Comparison of ENCODE assay signal across 10 cellular contexts in the genomic region with DNA sequence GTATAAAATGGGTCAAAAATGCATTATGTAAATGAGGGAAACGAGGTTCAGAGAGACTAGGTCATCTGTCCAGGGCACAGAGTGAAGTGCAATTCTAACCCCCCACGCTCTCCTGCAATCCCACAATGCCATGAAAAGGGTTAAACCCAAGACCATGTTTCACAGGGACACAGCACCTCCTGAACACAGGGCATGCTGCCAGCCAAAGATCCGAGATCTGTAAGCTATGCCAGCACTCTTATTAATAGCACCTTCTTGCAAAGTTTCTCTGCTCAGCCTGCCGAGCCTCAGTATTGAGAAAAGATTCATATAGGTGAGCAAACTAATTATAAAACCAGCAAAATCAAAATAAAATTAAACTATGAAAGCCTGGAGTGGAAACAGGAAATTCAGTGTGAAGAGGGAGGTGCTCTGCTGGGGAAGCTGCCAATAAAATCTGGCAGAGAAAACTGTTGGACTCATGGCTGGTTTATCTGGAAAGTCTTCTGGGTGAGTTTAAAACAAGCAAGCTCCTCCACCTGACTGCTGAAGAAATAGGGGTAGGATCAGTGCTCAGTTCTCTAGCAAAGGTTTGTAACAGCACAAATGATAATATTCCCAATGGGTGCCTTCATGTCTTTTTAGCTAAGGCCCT. TPM values are rescaled to one million over a fixed set of nuclear protein-coding genes. Genes with fewer than 3 reads are reported as not detected.
DNase-seq lines count a peak whose midpoint lies in the region; ATAC-seq and TF ChIP-seq lines count a peak whose summit lies in the region.
"Had no signal": no experiment of that assay in that cellular context is flagged by ENCODE, and none has a peak within 500 bp of the region (broad histone marks: within the 10 kb centered on the region; RNA-seq: fewer than 3 reads in every experiment).

No MANE protein-coding gene starts in this region.

- H3K79me2 ChIP-seq in SK-N-SH (ENCODE audit: insufficient read depth) (no peaks in the 10 kb centered on the region), osteoblast (ENCODE audit: insufficient read depth, low read length) (no peaks in the 10 kb centered on the region)

- H2AFZ ChIP-seq in SK-N-SH (ENCODE audit: low read depth) = peak overlapping the region; percentile 77; the same call in 1 of the 2 replicates
- H2AFZ ChIP-seq in osteoblast (ENCODE audit: low read length) = no peak overlapping the region

- H3K9me2 ChIP-seq in SK-N-SH = no peaks in the 10 kb centered on the region

- 57% methylated on average over 4 of the region's 4 CpGs for WGBS in SK-N-SH (ENCODE audit: low lambda C conversion rate)

- no peak for TF ChIP-seq CTCF in SK-N-SH (IDR thresholded peaks at IDR 0.05)
- TF ChIP-seq CTCF in osteoblast (IDR thresholded peaks at IDR 0.05; ENCODE audit: extremely low read depth, low read depth, low read length) = no peak

- no peaks in the 10 kb centered on the region for H3K9me3 ChIP-seq in BLaER1
- no peaks in the 10 kb centered on the region for H3K9me3 ChIP-seq in SK-N-SH
- H3K9me3 ChIP-seq in osteoblast (ENCODE audit: low read depth, low read length) = no peaks in the 10 kb centered on the region

- ATAC-seq in GM18867 (IDR thresholded peaks at IDR 0.05; ENCODE audit: unreplicated experiment) (no peak), HG02870 (IDR thresholded peaks at IDR 0.05; ENCODE audit: unreplicated experiment) (no peak)

- H3F3A ChIP-seq in SK-N-SH (replicated peaks; ENCODE audit: insufficient read depth) = no peaks in the 10 kb centered on the region

- no peak overlapping the region for H3K4me3 ChIP-seq in BLaER1
- H3K4me3 ChIP-seq in SK-N-SH (ENCODE audit: low read depth in 2 of 2, low read length in 1 of 2) = peak overlapping the region in 1 of 2 experiments; percentile 12; a peak in 1 of 4 replicates
- peak overlapping the region; percentile 18 for H3K4me3 ChIP-seq in osteoblast (ENCODE audit: insufficient read depth, low read length)

- H3K4me2 ChIP-seq in BLaER1 (peak overlapping the region; percentile 87), SK-N-SH (0 out of 2 replicates have a peak overlapping the region, but pooled peaks have one; percentile 39), osteoblast (ENCODE audit: insufficient read depth, low read length) (peak overlapping the region; percentile 43)

- DNase-seq in SK-N-SH (no peak), fibroblast of peridontal ligament (ENCODE audit: extremely low read depth) (peak; percentile 80), osteoblast (ENCODE audit: insufficient read length, low spot score, missing footprints) (peak; percentile 64), LoVo (ENCODE audit: low spot score) (no peak)
- no peak for DNase-seq in activated CD8-positive, alpha-beta memory T cell treated with anti-CD3 and anti-CD28 coated beads, Interleukin-2, amount 50 U/mL, for 4 hours
- DNase-seq: DMS53, NCI-H526 had no signal

- CTCF ChIA-PET in SK-N-SH (lab: Yijun Ruan, JAX) = interaction anchor here (0.7 to 1.5 kb wide), 2 partner anchors 35 to 43 kb away, joined by 3 read pairs; no protein-coding TSS in a partner anchor

- TF ChIP-seq EP300 in SK-N-SH (IDR thresholded peaks at IDR 0.05; ENCODE audit: borderline replicate concordance in 1 of 2, low read depth in 1 of 2, low read length in 1 of 2) = no peak

- H3K9ac ChIP-seq in BLaER1 = peak overlapping the region; percentile 55
- no peak overlapping the region for H3K9ac ChIP-seq in SK-N-SH

- no peak for TF ChIP-seq RAD21 in SK-N-SH (IDR thresholded peaks at IDR 0.05; ENCODE audit: low read length)

- POLR2A ChIA-PET in SK-N-SH (lab: Yijun Ruan, JAX) = no interaction called here

- H3K27ac ChIP-seq in BLaER1 (peak overlapping the region; percentile 74), SK-N-SH (ENCODE audit: low read depth in 2 of 2, low read length in 1 of 2) (peak overlapping the region in 1 of 2 experiments; percentile 51; a peak in 1 of 4 replicates), osteoblast (ENCODE audit: low read depth, low read length) (no peak overlapping the region)

- no peaks in the 10 kb centered on the region for H3K27me3 ChIP-seq in BLaER1
- H3K27me3 ChIP-seq in SK-N-SH (ENCODE audit: insufficient read depth) = no peaks in the 10 kb centered on the region
- no peaks in the 10 kb centered on the region for H3K27me3 ChIP-seq in osteoblast (ENCODE audit: insufficient read depth, low read length)

- H3K36me3 ChIP-seq in BLaER1 = peaks cover 84% of the 10 kb centered on the region
- no peaks in the 10 kb centered on the region for H3K36me3 ChIP-seq in SK-N-SH (replicated peaks in 1 of 2; ENCODE audit: control insufficient read depth in 1 of 2, insufficient read depth in 2 of 2, low read length in 1 of 2)
- H3K36me3 ChIP-seq in osteoblast (ENCODE audit: insufficient read depth, low read length) = no peaks in the 10 kb centered on the region

- H4K20me1 ChIP-seq in BLaER1 (peaks cover 91% of the 10 kb centered on the region), SK-N-SH (ENCODE audit: insufficient read depth) (no peaks in the 10 kb centered on the region), osteoblast (ENCODE audit: insufficient read depth, low read length) (no peaks in the 10 kb centered on the region)

- H3K4me1 ChIP-seq in BLaER1 = peaks cover 95% of the 10 kb centered on the region
- peaks cover 0 to 29% of the 10 kb centered on the region in 2 experiments; a peak in 2 of 4 replicates for H3K4me1 ChIP-seq in SK-N-SH (ENCODE audit: control insufficient read depth in 1 of 2, insufficient read depth in 2 of 2, low read depth in 1 of 2, low read length in 1 of 2)
- H3K4me1 ChIP-seq in osteoblast (ENCODE audit: insufficient read depth, low read length) = peaks cover 10% of the 10 kb centered on the region

TF ChIP-seq in SK-N-SH, 30 proteins besides CTCF, POLR2A, EP300 and RAD21 (continues in another document):
- no peak for TF ChIP-seq SIN3A (IDR thresholded peaks at IDR 0.05; ENCODE audit: borderline replicate concordance, low read depth, low read length)
- TF ChIP-seq MEF2A (IDR thresholded peaks at IDR 0.05; ENCODE audit: borderline replicate concordance, low read depth) = no peak
- TF ChIP-seq, protein P1, sequence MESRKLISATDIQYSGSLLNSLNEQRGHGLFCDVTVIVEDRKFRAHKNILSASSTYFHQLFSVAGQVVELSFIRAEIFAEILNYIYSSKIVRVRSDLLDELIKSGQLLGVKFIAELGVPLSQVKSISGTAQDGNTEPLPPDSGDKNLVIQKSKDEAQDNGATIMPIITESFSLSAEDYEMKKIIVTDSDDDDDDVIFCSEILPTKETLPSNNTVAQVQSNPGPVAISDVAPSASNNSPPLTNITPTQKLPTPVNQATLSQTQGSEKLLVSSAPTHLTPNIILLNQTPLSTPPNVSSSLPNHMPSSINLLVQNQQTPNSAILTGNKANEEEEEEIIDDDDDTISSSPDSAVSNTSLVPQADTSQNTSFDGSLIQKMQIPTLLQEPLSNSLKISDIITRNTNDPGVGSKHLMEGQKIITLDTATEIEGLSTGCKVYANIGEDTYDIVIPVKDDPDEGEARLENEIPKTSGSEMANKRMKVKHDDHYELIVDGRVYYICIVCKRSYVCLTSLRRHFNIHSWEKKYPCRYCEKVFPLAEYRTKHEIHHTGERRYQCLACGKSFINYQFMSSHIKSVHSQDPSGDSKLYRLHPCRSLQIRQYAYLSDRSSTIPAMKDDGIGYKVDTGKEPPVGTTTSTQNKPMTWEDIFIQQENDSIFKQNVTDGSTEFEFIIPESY (IDR thresholded peaks at IDR 0.05; ENCODE audit: borderline replicate concordance, low read depth) = no peak
- no peak for TF ChIP-seq TCF12 (IDR thresholded peaks at IDR 0.05)
- TF ChIP-seq EZH2phosphoT487 (IDR thresholded peaks at IDR 0.05; ENCODE audit: borderline replicate concordance, low read depth) = no peak
- no peak for TF ChIP-seq FOXM1 (IDR thresholded peaks at IDR 0.05; ENCODE audit: low read depth)
- TF ChIP-seq, protein P2, sequence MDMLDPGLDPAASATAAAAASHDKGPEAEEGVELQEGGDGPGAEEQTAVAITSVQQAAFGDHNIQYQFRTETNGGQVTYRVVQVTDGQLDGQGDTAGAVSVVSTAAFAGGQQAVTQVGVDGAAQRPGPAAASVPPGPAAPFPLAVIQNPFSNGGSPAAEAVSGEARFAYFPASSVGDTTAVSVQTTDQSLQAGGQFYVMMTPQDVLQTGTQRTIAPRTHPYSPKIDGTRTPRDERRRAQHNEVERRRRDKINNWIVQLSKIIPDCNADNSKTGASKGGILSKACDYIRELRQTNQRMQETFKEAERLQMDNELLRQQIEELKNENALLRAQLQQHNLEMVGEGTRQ (IDR thresholded peaks at IDR 0.05; ENCODE audit: borderline replicate concordance, low read depth, low read length) = no peak
- TF ChIP-seq, protein P3, sequence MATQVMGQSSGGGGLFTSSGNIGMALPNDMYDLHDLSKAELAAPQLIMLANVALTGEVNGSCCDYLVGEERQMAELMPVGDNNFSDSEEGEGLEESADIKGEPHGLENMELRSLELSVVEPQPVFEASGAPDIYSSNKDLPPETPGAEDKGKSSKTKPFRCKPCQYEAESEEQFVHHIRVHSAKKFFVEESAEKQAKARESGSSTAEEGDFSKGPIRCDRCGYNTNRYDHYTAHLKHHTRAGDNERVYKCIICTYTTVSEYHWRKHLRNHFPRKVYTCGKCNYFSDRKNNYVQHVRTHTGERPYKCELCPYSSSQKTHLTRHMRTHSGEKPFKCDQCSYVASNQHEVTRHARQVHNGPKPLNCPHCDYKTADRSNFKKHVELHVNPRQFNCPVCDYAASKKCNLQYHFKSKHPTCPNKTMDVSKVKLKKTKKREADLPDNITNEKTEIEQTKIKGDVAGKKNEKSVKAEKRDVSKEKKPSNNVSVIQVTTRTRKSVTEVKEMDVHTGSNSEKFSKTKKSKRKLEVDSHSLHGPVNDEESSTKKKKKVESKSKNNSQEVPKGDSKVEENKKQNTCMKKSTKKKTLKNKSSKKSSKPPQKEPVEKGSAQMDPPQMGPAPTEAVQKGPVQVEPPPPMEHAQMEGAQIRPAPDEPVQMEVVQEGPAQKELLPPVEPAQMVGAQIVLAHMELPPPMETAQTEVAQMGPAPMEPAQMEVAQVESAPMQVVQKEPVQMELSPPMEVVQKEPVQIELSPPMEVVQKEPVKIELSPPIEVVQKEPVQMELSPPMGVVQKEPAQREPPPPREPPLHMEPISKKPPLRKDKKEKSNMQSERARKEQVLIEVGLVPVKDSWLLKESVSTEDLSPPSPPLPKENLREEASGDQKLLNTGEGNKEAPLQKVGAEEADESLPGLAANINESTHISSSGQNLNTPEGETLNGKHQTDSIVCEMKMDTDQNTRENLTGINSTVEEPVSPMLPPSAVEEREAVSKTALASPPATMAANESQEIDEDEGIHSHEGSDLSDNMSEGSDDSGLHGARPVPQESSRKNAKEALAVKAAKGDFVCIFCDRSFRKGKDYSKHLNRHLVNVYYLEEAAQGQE (IDR thresholded peaks at IDR 0.05; ENCODE audit: low read depth, low read length) = no peak

RNA-seq across cellular contexts. Expression of a gene that starts 50.3 kb away (rescaled TPM):
- polyA plus RNA-seq in SK-N-SH (2012; rRNA removed) = 1.5 and 1.7 TPM in 2 replicates
- 1.5 and 1.9 TPM in 2 replicates for polyA plus RNA-seq in SK-N-SH (2012; cell fraction: cytosol; rRNA removed)
- 2.5 and 2.9 TPM in 2 replicates for polyA plus RNA-seq in SK-N-SH (2012; cell fraction: nucleus; rRNA removed)
- 14.1 and 16.5 TPM in 2 replicates for total RNA-seq in osteoblast

Comparison
In these comparisons a context has a peak if more than half of its experiments do, and no peak if none do; other contexts are left out.
1. DNase-seq: peak in fibroblast of peridontal ligament (single experiment) and osteoblast (single experiment); none in SK-N-SH (single experiment), LoVo (single experiment) and activated CD8-positive, alpha-beta memory T cell treated with anti-CD3 and anti-CD28 coated beads, Interleukin-2, amount 50 U/mL, for 4 hours (single experiment).
2. Peak in every context shown above with its lines, with median percentiles within 50 percentile points of each other: H3K4me2 ChIP-seq.